ENCODE assay signal across 13 cellular contexts in genomic region chr14:94100847-94101246, GRCh38. TPM values are rescaled to one million over a fixed set of nuclear protein-coding genes. Genes with fewer than 3 reads are reported as not detected.
DNase-seq lines count a peak whose midpoint lies in the region; ATAC-seq and TF ChIP-seq lines count a peak whose summit lies in the region.
"Had no signal": no experiment of that assay in that cellular context is flagged by ENCODE, and none has a peak within 500 bp of the region (broad histone marks: within the 10 kb centered on the region; RNA-seq: fewer than 3 reads in every experiment).

No MANE protein-coding gene starts in this region.

- intact Hi-C loops in mucosa of descending colon (cut with DNase I, micrococcal nuclease): no loop called here
- intact Hi-C loops in left ventricle myocardium inferior (cut with micrococcal nuclease): no loop called here

- peak; percentile 5 for ATAC-seq in mucosa of descending colon

- no peak overlapping the region for H3K27ac ChIP-seq in left ventricle myocardium inferior (replicated peaks)
- H3K27ac ChIP-seq: skin epidermis, tibial artery had no signal

- peaks cover 8% of the 10 kb centered on the region for H3K4me1 ChIP-seq in mucosa of descending colon (ENCODE audit: low read depth)
- H3K4me1 ChIP-seq in left ventricle myocardium inferior: no peaks in the 10 kb centered on the region
- H3K4me1 ChIP-seq: tibial artery had no signal

- H3K36me3 ChIP-seq in MG63 (no peaks in the 10 kb centered on the region), mucosa of descending colon (ENCODE audit: low read depth) (no peaks in the 10 kb centered on the region), left ventricle myocardium inferior (peaks cover 8% of the 10 kb centered on the region)
- H3K36me3 ChIP-seq: tibial artery had no signal

- TF ChIP-seq CTCF in choroid plexus epithelial cell (conservative IDR thresholded peaks at IDR 0.05; ENCODE audit: low read depth, low read length) (no peak), mucosa of descending colon (IDR thresholded peaks at IDR 0.05) (no peak), left ventricle myocardium inferior (IDR thresholded peaks at IDR 0.05; ENCODE audit: borderline replicate concordance) (no peak)

- H3K27me3 ChIP-seq in MG63: no peaks in the 10 kb centered on the region
- no peaks in the 10 kb centered on the region for H3K27me3 ChIP-seq in left ventricle myocardium inferior (ENCODE audit: low read depth)
- H3K27me3 ChIP-seq: tibial artery had no signal

- DNase-seq in AG08396 (ENCODE audit: low spot score): peak; percentile 86
- DNase-seq in MG63: peak; percentile 48
- DNase-seq in choroid plexus epithelial cell (ENCODE audit: low read depth): peak; percentile 71
- no peak for DNase-seq in mucosa of descending colon
- no peak for DNase-seq in NCI-H1105 (lab: John Stamatoyannopoulos, UW)
- DNase-seq in activated CD4-positive, alpha-beta T cell treated with anti-CD3 and anti-CD28 coated beads for 4 hours: no peak
- DNase-seq in left ventricle myocardium inferior: no peak
- no peak for DNase-seq in NCI-H2171 (lab: John Stamatoyannopoulos, UW)
- DNase-seq: effector CD4-positive, alpha-beta T cell; naive B cell; NCI-H187 treated with DMSO at 0.1 percent for 48 hours had no signal

- no peak overlapping the region for H3K4me3 ChIP-seq in MG63
- H3K4me3 ChIP-seq in choroid plexus epithelial cell (ENCODE audit: low read depth, low read length): no peak overlapping the region
- no peak overlapping the region for H3K4me3 ChIP-seq in mucosa of descending colon
- no peak overlapping the region for H3K4me3 ChIP-seq in left ventricle myocardium inferior
- H3K4me3 ChIP-seq: skin epidermis, tibial artery had no signal

- H3K9me3 ChIP-seq in MG63 (no peaks in the 10 kb centered on the region), mucosa of descending colon (no peaks in the 10 kb centered on the region), left ventricle myocardium inferior (replicated peaks) (no peaks in the 10 kb centered on the region)
- H3K9me3 ChIP-seq: tibial artery had no signal

RNA-seq across cellular contexts. Expression of gene IFI27, which starts 9.7 kb away (rescaled TPM):
- 57.0 and 109 TPM in 2 replicates for total RNA-seq in MG63 (2014; rRNA removed; shearing (Covaris generic); ENCODE audit: low replicate concordance)
- total RNA-seq in mucosa of descending colon (1,000 to 10,000 TPM in 1 of 3 donors, 100 to 1,000 TPM in 2; 427 to 1,655 (median 710) TPM), left ventricle myocardium inferior (130 TPM)

RNA-seq across cellular contexts. Expression of gene IFI27L1, which starts 19.7 kb away (rescaled TPM):
- 1.5 and 16.5 TPM in 2 replicates for total RNA-seq in MG63 (2014; rRNA removed; shearing (Covaris generic); ENCODE audit: low replicate concordance)
- total RNA-seq in mucosa of descending colon (10 to 100 TPM; 19.9 to 29.9 (median 20.6) TPM), left ventricle myocardium inferior (8.9 TPM)

RNA-seq across cellular contexts. Expression of gene DDX24, which starts 19.8 kb away (rescaled TPM):
- total RNA-seq in MG63 (2014; rRNA removed; shearing (Covaris generic); ENCODE audit: low replicate concordance): 83.6 and 92.6 TPM in 2 replicates
- 100 to 1,000 TPM in 2 of 3 donors, 10 to 100 TPM in 1; 90.6 to 197 (median 107) TPM for total RNA-seq in mucosa of descending colon
- total RNA-seq in left ventricle myocardium inferior: 208 TPM

RNA-seq across cellular contexts. Expression of gene IFI27L2, which starts 28.6 kb away (rescaled TPM):
- total RNA-seq in MG63 (2014; rRNA removed; shearing (Covaris generic); ENCODE audit: low replicate concordance): 21.0 and 62.6 TPM in 2 replicates
- 10 to 100 TPM; 22.4 to 25.5 (median 24.3) TPM for total RNA-seq in mucosa of descending colon
- 56.6 TPM for total RNA-seq in left ventricle myocardium inferior

Comparison
In these comparisons a context has a peak if more than half of its experiments do, and no peak if none do; other contexts are left out.
1. DNase-seq: peak in AG08396 (single experiment), MG63 (single experiment) and choroid plexus epithelial cell (single experiment); none in mucosa of descending colon (0 of 3), NCI-H1105 (single experiment), activated CD4-positive, alpha-beta T cell treated with anti-CD3 and anti-CD28 coated beads for 4 hours (0 of 2), left ventricle myocardium inferior (single experiment) and NCI-H2171 (single experiment).